Comparison of ENCODE assay signal across 9 cellular contexts in genomic region chr9:137113385-137114159, GRCh38. TPM values are rescaled to one million over a fixed set of nuclear protein-coding genes. Genes with fewer than 3 reads are reported as not detected.
DNase-seq lines count a peak whose midpoint lies in the region; ATAC-seq, FAIRE-seq and TF ChIP-seq lines count a peak whose summit lies in the region.
"Had no signal": no experiment of that assay in that cellular context is flagged by ENCODE, and none has a peak within 500 bp of the region (broad histone marks: within the 10 kb centered on the region; RNA-seq: fewer than 3 reads in every experiment).

No MANE protein-coding gene starts in this region.

- H4K20me1 ChIP-seq in astrocyte (ENCODE audit: insufficient read depth, low read length) = no peaks in the 10 kb centered on the region

- H3K9me3 Mint-ChIP-seq in HFFc6 = no peaks in the 10 kb centered on the region
- H3K9me3 Mint-ChIP-seq in astrocyte (ENCODE audit: unreplicated experiment) = no peaks in the 10 kb centered on the region
- H3K9me3 Mint-ChIP-seq in natural killer cell = no peaks in the 10 kb centered on the region

- H3K4me1 ChIP-seq in astrocyte (ENCODE audit: insufficient read depth, low read length) = no peaks in the 10 kb centered on the region

- H3K27me3 ChIP-seq in BJ (ENCODE audit: control insufficient read depth, insufficient read depth, low read length) (no peaks in the 10 kb centered on the region), astrocyte (ENCODE audit: insufficient read depth, low read length) (no peaks in the 10 kb centered on the region)

- no peaks in the 10 kb centered on the region for H3K9me3 ChIP-seq in astrocyte (ENCODE audit: insufficient read depth, low read depth, low read length)

- H3K36me3 ChIP-seq in BJ (ENCODE audit: control insufficient read depth, insufficient read depth, low read length) (peaks cover 17% of the 10 kb centered on the region), astrocyte (ENCODE audit: insufficient read depth, low read length) (no peaks in the 10 kb centered on the region)

- TF ChIP-seq CTCF in BJ (IDR thresholded peaks at IDR 0.05; ENCODE audit: insufficient read depth, low read depth, low read length) (no peak), HFFc6 (IDR thresholded peaks at IDR 0.05) (peak; percentile 22; the same call in 1 of the 2 replicates), astrocyte (IDR thresholded peaks at IDR 0.05; ENCODE audit: insufficient read depth, low read depth, low read length) (no peak), natural killer cell (IDR thresholded peaks at IDR 0.05) (no peak)

- H3K4me3 ChIP-seq in BJ (ENCODE audit: low read depth, low read length) = peak overlapping the region; percentile 66
- no peak overlapping the region for H3K4me3 ChIP-seq in astrocyte (ENCODE audit: insufficient read depth, low read depth, low read length)

- H3K4me3 Mint-ChIP-seq in HFFc6 = peak overlapping the region; percentile 53
- H3K4me3 Mint-ChIP-seq in astrocyte (ENCODE audit: unreplicated experiment) = peak overlapping the region; percentile 54
- H3K4me3 Mint-ChIP-seq in natural killer cell = no peak overlapping the region

- DNase-seq in BJ (ENCODE audit: low read depth) (no peak), HFFc6 (no peak), astrocyte (ENCODE audit: low read depth) (no peak), natural killer cell (no peak), glomerular visceral epithelial cell (ENCODE audit: extremely low spot score) (no peak), SKM-1 (lab: John Stamatoyannopoulos, UW; ENCODE audit: unreplicated experiment) (no peak)

- ATAC-seq in natural killer cell (peak in 2 of 3 donors; percentile 32 to 52), GM21529 (IDR thresholded peaks at IDR 0.05; ENCODE audit: unreplicated experiment) (no peak), HG02678 (IDR thresholded peaks at IDR 0.05; ENCODE audit: unreplicated experiment) (no peak)

- no peak overlapping the region for H3K9ac ChIP-seq in astrocyte (ENCODE audit: low read length)

- H3K27me3 Mint-ChIP-seq in HFFc6 (ENCODE audit: insufficient read depth) (no peaks in the 10 kb centered on the region; the same call in 1 of the 2 replicates), astrocyte (ENCODE audit: low read depth, unreplicated experiment) (no peaks in the 10 kb centered on the region), natural killer cell (ENCODE audit: low read depth in 2 of 2) (no peaks in the 10 kb centered on the region)

- no peak overlapping the region for H3K4me2 ChIP-seq in astrocyte (ENCODE audit: low read length)

- H2AFZ ChIP-seq in astrocyte (ENCODE audit: low read depth, low read length) = no peak overlapping the region

- POLR2A ChIA-PET in BJ (lab: Charles Lee) = no interaction called here

- FAIRE-seq in astrocyte (lab: Jason Lieb, UNC) = no peak

- intact Hi-C loops in natural killer cell (cut with micrococcal nuclease) = no loop called here

- no peaks in the 10 kb centered on the region for H3K79me2 ChIP-seq in astrocyte (ENCODE audit: insufficient read depth, low read length)

- H3K36me3 Mint-ChIP-seq in HFFc6 (ENCODE audit: low read depth) (no peaks in the 10 kb centered on the region; the same call in 1 of the 2 replicates), astrocyte (ENCODE audit: low read depth, unreplicated experiment) (peaks cover 3% of the 10 kb centered on the region), natural killer cell (no peaks in the 10 kb centered on the region)

- H3K27ac Mint-ChIP-seq in HFFc6 = no peak overlapping the region
- peak overlapping the region; percentile 47 for H3K27ac Mint-ChIP-seq in astrocyte (ENCODE audit: unreplicated experiment)
- no peak overlapping the region for H3K27ac Mint-ChIP-seq in natural killer cell

- no peak overlapping the region for H3K27ac ChIP-seq in astrocyte (ENCODE audit: low read depth, low read length)

- H3K4me1 Mint-ChIP-seq in HFFc6 (ENCODE audit: low read depth) (no peaks in the 10 kb centered on the region), astrocyte (ENCODE audit: low read depth, unreplicated experiment) (no peaks in the 10 kb centered on the region), natural killer cell (no peaks in the 10 kb centered on the region)

- CTCF ChIA-PET in BJ (lab: Yijun Ruan, JAX) = interaction anchor here (0.6 to 2.2 kb wide), 4 partner anchors 21 to 123 kb away, joined by 3 to 12 read pairs (median 6); partner anchors contain the start of genes NPDC1 and RNF224

RNA-seq across cellular contexts. Expression of gene DPP7, which starts 1.0 kb away (rescaled TPM):
- 66.7 and 94.4 TPM in 2 replicates for polyA plus RNA-seq in BJ (2011; rRNA removed)
- 35.7 and 70.8 TPM in 2 replicates for polyA minus RNA-seq in BJ (2011; rRNA and poly(A)+ RNA removed)
- 10 to 100 TPM; 47.5 to 90.2 (median 51.1) TPM for total RNA-seq in HFFc6 (2021; fragmentation: NEBNext Ultra II Directional; extraction: Animal tissue kit (Norgen Biotek cat#: 25700))
- total RNA-seq in astrocyte = 53.8 and 68.7 TPM in 2 replicates
- total RNA-seq in natural killer cell = 100 to 1,000 TPM; 233 to 264 (median 251) TPM

RNA-seq across cellular contexts. Expression of gene GRIN1, which starts 25.4 kb away (rescaled TPM):
- 0.04 and 0.10 TPM in 2 replicates for polyA plus RNA-seq in BJ (2011; rRNA removed)
- polyA minus RNA-seq in BJ (2011; rRNA and poly(A)+ RNA removed) = 0.10 and 0.66 TPM in 2 replicates
- 1 to 10 TPM in 1 of 6 experiments, under 1 TPM in 2, not detected in 3; 0.51 to 1.1 (median 0.66) TPM for total RNA-seq in HFFc6 (2021; fragmentation: NEBNext Ultra II Directional; extraction: Animal tissue kit (Norgen Biotek cat#: 25700))
- total RNA-seq in astrocyte (0.18 TPM in 1 of 2 replicates, not detected in the other), natural killer cell (not detected)
- total RNA-seq: epithelial cell of proximal tubule had no signal

RNA-seq across cellular contexts. Expression of gene MAN1B1, which starts 26.8 kb away (rescaled TPM):
- 53.0 and 80.0 TPM in 2 replicates for polyA plus RNA-seq in BJ (2011; rRNA removed)
- polyA minus RNA-seq in BJ (2011; rRNA and poly(A)+ RNA removed) = 37.3 and 50.3 TPM in 2 replicates
- total RNA-seq in HFFc6 (2021; fragmentation: NEBNext Ultra II Directional; extraction: Animal tissue kit (Norgen Biotek cat#: 25700)) = 10 to 100 TPM; 70.1 to 90.2 (median 77.6) TPM
- 69.2 and 89.0 TPM in 2 replicates for total RNA-seq in astrocyte
- total RNA-seq in natural killer cell = 10 to 100 TPM; 75.1 to 99.4 (median 80.4) TPM

RNA-seq across cellular contexts. Expression of gene UAP1L1, which starts 36.3 kb away (rescaled TPM):
- 2.8 and 5.6 TPM in 2 replicates for polyA plus RNA-seq in BJ (2011; rRNA removed)
- polyA minus RNA-seq in BJ (2011; rRNA and poly(A)+ RNA removed) = 2.6 and 3.0 TPM in 2 replicates
- total RNA-seq in HFFc6 (2021; fragmentation: NEBNext Ultra II Directional; extraction: Animal tissue kit (Norgen Biotek cat#: 25700)) = 10 to 100 TPM in 5 of 6 experiments, 1 to 10 TPM in 1; 9.4 to 13.1 (median 10.6) TPM
- 4.0 and 4.7 TPM in 2 replicates for total RNA-seq in astrocyte
- 10 to 100 TPM; 10.5 to 25.8 (median 19.3) TPM for total RNA-seq in natural killer cell

RNA-seq across cellular contexts. Expression of gene SAPCD2, which starts 43.2 kb away (rescaled TPM):
- 5.1 and 8.6 TPM in 2 replicates for polyA plus RNA-seq in BJ (2011; rRNA removed)
- 3.0 and 3.2 TPM in 2 replicates for polyA minus RNA-seq in BJ (2011; rRNA and poly(A)+ RNA removed)
- 10 to 100 TPM in 5 of 6 experiments, 1 to 10 TPM in 1; 7.7 to 14.8 (median 11.3) TPM for total RNA-seq in HFFc6 (2021; fragmentation: NEBNext Ultra II Directional; extraction: Animal tissue kit (Norgen Biotek cat#: 25700))
- total RNA-seq in astrocyte = 0.41 and 0.43 TPM in 2 replicates
- 1 to 10 TPM in 2 of 3 donors, under 1 TPM in 1; 0.59 to 2.6 (median 1.0) TPM for total RNA-seq in natural killer cell

Comparison
In these comparisons a context has a peak if more than half of its experiments do, and no peak if none do; other contexts are left out.
1. ATAC-seq: peak in natural killer cell (2 of 3); none in GM21529 (single experiment) and HG02678 (single experiment).